In genomic region chr19:40519352-40520322, GRCh38 we compare ENCODE assay signal across 1 cellular context.
TF ChIP-seq lines count a peak whose summit lies in the region.

No MANE protein-coding gene starts in this region.

TF ChIP-seq in WTC11, 78 proteins besides CTCF, POLR2A, EP300 and RAD21 (continued from another document):
- no peak for TF ChIP-seq ATF3 (CRISPR knock-in tag; conservative IDR thresholded peaks at IDR 0.05)
- TF ChIP-seq MAX (CRISPR knock-in tag; IDR thresholded peaks at IDR 0.05), result peak; percentile 89
- TF ChIP-seq NR2C2 (CRISPR knock-in tag; IDR thresholded peaks at IDR 0.05), result peak; percentile 40; the same call in 1 of the 2 replicates
- TF ChIP-seq FOXP1 (CRISPR knock-in tag; IDR thresholded peaks at IDR 0.05; ENCODE audit: borderline replicate concordance), result peak; percentile 93; the same call in 1 of the 2 replicates
- TF ChIP-seq SMAD3 (CRISPR knock-in tag; IDR thresholded peaks at IDR 0.05; ENCODE audit: borderline replicate concordance), result 0 out of 2 replicates have a peak, but pooled peaks have one; percentile 19
- TF ChIP-seq TEAD1 (CRISPR knock-in tag; IDR thresholded peaks at IDR 0.05), result 0 out of 2 replicates have a peak, but pooled peaks have one; percentile 58
- TF ChIP-seq SP1 (CRISPR knock-in tag; conservative IDR thresholded peaks at IDR 0.05), result 0 out of 2 replicates have a peak, but pooled peaks have one; percentile 23
- TF ChIP-seq NFE2L1 (CRISPR knock-in tag; IDR thresholded peaks at IDR 0.05), result peak; percentile 10; the same call in 1 of the 2 replicates
- TF ChIP-seq, protein P1, sequence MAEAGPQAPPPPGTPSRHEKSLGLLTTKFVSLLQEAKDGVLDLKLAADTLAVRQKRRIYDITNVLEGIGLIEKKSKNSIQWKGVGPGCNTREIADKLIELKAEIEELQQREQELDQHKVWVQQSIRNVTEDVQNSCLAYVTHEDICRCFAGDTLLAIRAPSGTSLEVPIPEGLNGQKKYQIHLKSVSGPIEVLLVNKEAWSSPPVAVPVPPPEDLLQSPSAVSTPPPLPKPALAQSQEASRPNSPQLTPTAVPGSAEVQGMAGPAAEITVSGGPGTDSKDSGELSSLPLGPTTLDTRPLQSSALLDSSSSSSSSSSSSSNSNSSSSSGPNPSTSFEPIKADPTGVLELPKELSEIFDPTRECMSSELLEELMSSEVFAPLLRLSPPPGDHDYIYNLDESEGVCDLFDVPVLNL (CRISPR knock-in tag; IDR thresholded peaks at IDR 0.05; ENCODE audit: borderline replicate concordance, low read depth), result no peak; the same call in 1 of the 2 replicates
- no peak for TF ChIP-seq NFYB (CRISPR knock-in tag; conservative IDR thresholded peaks at IDR 0.05; ENCODE audit: low read depth)
- peak; percentile 78; the same call in 1 of the 2 replicates for TF ChIP-seq RELA (CRISPR knock-in tag; IDR thresholded peaks at IDR 0.05; ENCODE audit: borderline replicate concordance)
- TF ChIP-seq ZNF423 (CRISPR knock-in tag; IDR thresholded peaks at IDR 0.05), result peak; percentile 83
- TF ChIP-seq FOXJ3 (CRISPR knock-in tag; IDR thresholded peaks at IDR 0.05; ENCODE audit: borderline replicate concordance), result no peak
- TF ChIP-seq ELF4 (CRISPR knock-in tag; IDR thresholded peaks at IDR 0.05; ENCODE audit: low read depth), result 0 out of 2 replicates have a peak, but pooled peaks have one; percentile 28
- TF ChIP-seq ESRRA (CRISPR knock-in tag; IDR thresholded peaks at IDR 0.05; ENCODE audit: borderline replicate concordance), result peak; percentile 86; the same call in 1 of the 2 replicates
